Comparison of ENCODE assay signal across 10 cellular contexts in the genomic region with DNA sequence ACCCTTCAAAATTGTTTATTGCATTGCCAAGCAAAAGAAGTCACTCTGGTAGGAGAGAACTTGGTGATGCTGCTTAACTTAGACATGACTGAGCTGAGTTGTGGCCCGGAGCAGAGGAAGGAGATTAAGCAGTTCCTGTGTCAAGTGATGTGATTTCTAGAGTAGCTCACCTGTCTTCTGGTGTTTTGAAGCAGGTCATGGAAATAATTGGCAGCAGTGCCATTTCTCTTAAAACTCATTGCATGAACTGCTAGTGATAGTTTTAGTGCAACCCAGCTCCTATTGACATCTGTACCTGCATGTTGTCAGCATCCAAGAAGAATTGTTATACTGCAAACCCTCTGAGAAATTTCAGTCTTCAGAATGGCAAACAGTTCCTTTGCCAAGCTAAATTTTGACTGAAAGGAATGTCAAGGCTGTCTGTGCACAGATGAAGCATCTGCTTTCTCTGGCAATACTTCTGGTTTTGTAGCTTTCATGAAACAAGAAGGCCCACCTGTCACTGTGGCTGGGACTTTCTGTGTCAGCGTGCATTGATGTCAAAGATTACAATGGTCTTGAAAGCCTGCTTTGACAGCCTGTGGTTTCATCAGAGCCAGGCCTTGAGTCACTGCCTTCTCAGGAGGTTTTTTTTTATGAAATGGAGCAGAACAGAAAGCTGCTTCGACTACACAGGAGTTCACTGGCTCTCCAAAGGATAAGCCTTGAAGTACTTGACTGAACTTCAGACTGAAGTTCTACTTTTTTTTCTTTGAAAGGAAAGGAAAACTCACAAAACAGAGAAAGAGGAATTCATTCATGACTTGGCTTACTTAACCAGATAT.
DNase-seq lines count a peak whose midpoint lies in the region; ATAC-seq and TF ChIP-seq lines count a peak whose summit lies in the region.
"Had no signal": no experiment of that assay in that cellular context is flagged by ENCODE, and none has a peak within 500 bp of the region (broad histone marks: within the 10 kb centered on the region; RNA-seq: fewer than 3 reads in every experiment).

No MANE protein-coding gene starts in this region.

- DNase-seq in CD1c-positive myeloid dendritic cell (ENCODE audit: extremely low spot score), result peak; percentile 9
- peak; percentile 42 for DNase-seq in activated CD8-positive, alpha-beta memory T cell treated with anti-CD3 and anti-CD28 coated beads, Interleukin-2, amount 50 U/mL, for 24 hours (ENCODE audit: extremely low read depth)
- peak; percentile 25 for DNase-seq in fibroblast of villous mesenchyme (ENCODE audit: low read depth)
- DNase-seq in stimulated activated CD8-positive, alpha-beta memory T cell treated with anti-CD3 and anti-CD28 coated beads, Interleukin-7, amount 100 ng/mL, for 1 hour (ENCODE audit: low read depth in 2 of 2), result peak; percentile 25 to 33
- DNase-seq in SHP77 treated with DMSO at 0.1 percent for 48 hours (lab: John Stamatoyannopoulos, UW), result no peak
- no peak for DNase-seq in NCI-H1105 (lab: John Stamatoyannopoulos, UW)
- DNase-seq: upper lobe of left lung had no signal

- no peak overlapping the region for H3K4me3 ChIP-seq in fibroblast of villous mesenchyme (ENCODE audit: low read depth, low read length)
- H3K4me3 ChIP-seq: cardiac muscle cell, upper lobe of left lung had no signal

- peak; percentile 93 for ATAC-seq in GM19463 (IDR thresholded peaks at IDR 0.05; ENCODE audit: unreplicated experiment)
- peak; percentile 95 for ATAC-seq in HG03565 (IDR thresholded peaks at IDR 0.05; ENCODE audit: unreplicated experiment)

- TF ChIP-seq CTCF in fibroblast of villous mesenchyme (IDR thresholded peaks at IDR 0.05; ENCODE audit: insufficient read depth, low read depth, low read length), result no peak

Comparison
In these comparisons a context has a peak if more than half of its experiments do, and no peak if none do; other contexts are left out.
1. DNase-seq: peak in CD1c-positive myeloid dendritic cell (single experiment), activated CD8-positive, alpha-beta memory T cell treated with anti-CD3 and anti-CD28 coated beads, Interleukin-2, amount 50 U/mL, for 24 hours (single experiment), fibroblast of villous mesenchyme (single experiment) and stimulated activated CD8-positive, alpha-beta memory T cell treated with anti-CD3 and anti-CD28 coated beads, Interleukin-7, amount 100 ng/mL, for 1 hour (2 of 2); none in SHP77 treated with DMSO at 0.1 percent for 48 hours (single experiment) and NCI-H1105 (single experiment).